Comparison of ENCODE assay signal across 1 cellular context in the genomic region with DNA sequence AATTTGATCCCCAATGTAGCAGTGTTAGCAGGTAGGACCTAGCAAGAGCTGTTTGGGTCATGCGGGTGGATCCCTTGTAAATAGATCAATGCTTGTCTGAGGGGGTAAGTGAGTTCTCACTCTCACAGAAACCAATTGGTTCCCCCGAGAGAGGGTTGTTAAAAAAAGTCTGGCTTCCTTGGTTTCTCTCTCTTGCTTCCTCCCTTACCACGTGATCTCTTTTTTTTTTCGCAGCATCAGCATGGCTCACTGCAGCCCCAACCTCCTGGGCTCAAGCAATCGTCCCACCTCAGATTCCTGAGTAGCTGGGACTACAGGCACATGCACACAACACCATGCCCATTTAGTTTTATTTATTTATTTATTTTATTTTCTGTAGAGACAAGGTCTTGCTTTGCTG.
A peak's percentile ranks its signal among the peaks of the same experiment; 100 is the strongest.
TF ChIP-seq lines count a peak whose summit lies in the region.

No MANE protein-coding gene starts in this region.

TF ChIP-seq in K562, 482 proteins besides CTCF, POLR2A, EP300 and RAD21 (continued from another document):
- TF ChIP-seq ZNF77 (CRISPR knock-in tag; IDR thresholded peaks at IDR 0.05) = no peak
- no peak for TF ChIP-seq ZNF586 (CRISPR knock-in tag; conservative IDR thresholded peaks at IDR 0.05)
- no peak for TF ChIP-seq FOXP4 (CRISPR knock-in tag; IDR thresholded peaks at IDR 0.05; ENCODE audit: borderline replicate concordance)
- TF ChIP-seq MLX (CRISPR knock-in tag; conservative IDR thresholded peaks at IDR 0.05) = no peak
- peak; percentile 56 for TF ChIP-seq TFE3 (CRISPR knock-in tag; IDR thresholded peaks at IDR 0.05)
